Comparison of ENCODE assay signal across 18 cellular contexts in genomic region chr7:107582906-107583305, GRCh38. TPM values are rescaled to one million over a fixed set of nuclear protein-coding genes. Genes with fewer than 3 reads are reported as not detected.
DNase-seq lines count a peak whose midpoint lies in the region; ATAC-seq and TF ChIP-seq lines count a peak whose summit lies in the region.
"Had no signal": no experiment of that assay in that cellular context is flagged by ENCODE, and none has a peak within 500 bp of the region (broad histone marks: within the 10 kb centered on the region; RNA-seq: fewer than 3 reads in every experiment).

No MANE protein-coding gene starts in this region.

- no peak for TF ChIP-seq CTCF in dorsolateral prefrontal cortex (IDR thresholded peaks at IDR 0.05 in 54 of 56, conservative IDR thresholded peaks at IDR 0.05 in 2 of 56; ENCODE audit: low read depth in 1 of 56, partially characterized antibody in 56 of 56)

- DNase-seq in EH (ENCODE audit: low read depth) (peak; percentile 13), OCI-M1 (lab: John Stamatoyannopoulos, UW) (peak; percentile 52), dorsolateral prefrontal cortex (no peak), DMS 273 (lab: John Stamatoyannopoulos, UW; ENCODE audit: unreplicated experiment) (no peak), DMS79 (lab: John Stamatoyannopoulos, UW) (no peak)
- no peak for DNase-seq in natural killer cell treated with Interleukin-12 subunit alpha and Interleukin-12 subunit beta and Interleukin-15 and Interleukin-18, amount 100 ng/mL, for 72 hours (ENCODE audit: low spot score)
- DNase-seq: anterior cingulate cortex; DMS 273 treated with DMSO at 0.1 percent for 48 hours; HCEC 1CT; KG1; naive B cell; RPMI8226; stimulated activated naive B cell treated with anti-CD40 and anti-IgM and Interleukin-4, amounts not matched to agents 10 μg/mL and 1 μg/mL and 100 μg/mL, for 72 hours; WERI-Rb-1 had no signal

- peak overlapping the region; percentile 2 for H3K4me3 Mint-ChIP-seq in natural killer cell treated with Interleukin-12 subunit alpha and Interleukin-12 subunit beta and Interleukin-15 and Interleukin-18, amount 100 ng/mL, for 72 hours
- H3K4me3 Mint-ChIP-seq: activated T-helper 17 cell treated with anti-CD3 and anti-CD28 coated beads, Interleukin-2, amount 50 U/mL, for 72 hours; stimulated activated naive B cell treated with anti-CD40 and anti-IgM and Interleukin-4, amounts not matched to agents 10 μg/mL and 1 μg/mL and 100 μg/mL, for 72 hours had no signal

- no peaks in the 10 kb centered on the region for H3K9me3 Mint-ChIP-seq in natural killer cell treated with Interleukin-12 subunit alpha and Interleukin-12 subunit beta and Interleukin-15 and Interleukin-18, amount 100 ng/mL, for 72 hours
- H3K9me3 Mint-ChIP-seq: activated T-helper 17 cell treated with anti-CD3 and anti-CD28 coated beads, Interleukin-2, amount 50 U/mL, for 72 hours; naive B cell; stimulated activated naive B cell treated with anti-CD40 and anti-IgM and Interleukin-4, amounts not matched to agents 10 μg/mL and 1 μg/mL and 100 μg/mL, for 72 hours had no signal

- intact Hi-C loops in dorsolateral prefrontal cortex (cut with DNase I): loop anchor here in 1 of 2 donors (10.0 kb wide), 1 partner anchor 142 kb away; no protein-coding TSS in a partner anchor

- peak overlapping the region in 17 of 59 donors; percentile 5 to 90 (median 12) for H3K27ac ChIP-seq in dorsolateral prefrontal cortex
- H3K27ac ChIP-seq: BLaER1 treated with 17β-estradiol and CSF1 and Interleukin-3, amounts not matched to agents 10 nM and 100 nM; WERI-Rb-1 had no signal

- H3K4me3 ChIP-seq in dorsolateral prefrontal cortex: peak overlapping the region in 34 of 59 donors; percentile 2 to 98 (median 84)
- H3K4me3 ChIP-seq: BLaER1 treated with 17β-estradiol and CSF1 and Interleukin-3, amounts not matched to agents 10 nM and 100 nM; lung had no signal

- peak overlapping the region in 1 of 2 donors; percentile 7 for H3K27ac Mint-ChIP-seq in natural killer cell treated with Interleukin-12 subunit alpha and Interleukin-12 subunit beta and Interleukin-15 and Interleukin-18, amount 100 ng/mL, for 72 hours
- H3K27ac Mint-ChIP-seq: activated T-helper 17 cell treated with anti-CD3 and anti-CD28 coated beads, Interleukin-2, amount 50 U/mL, for 72 hours; stimulated activated naive B cell treated with anti-CD40 and anti-IgM and Interleukin-4, amounts not matched to agents 10 μg/mL and 1 μg/mL and 100 μg/mL, for 72 hours had no signal

- ATAC-seq in natural killer cell treated with Interleukin-12 subunit alpha and Interleukin-12 subunit beta and Interleukin-15 and Interleukin-18, amount 100 ng/mL, for 72 hours: no peak
- ATAC-seq in GM21360 (IDR thresholded peaks at IDR 0.05; ENCODE audit: unreplicated experiment): no peak
- ATAC-seq: activated T-helper 17 cell treated with anti-CD3 and anti-CD28 coated beads, Interleukin-2, amount 50 U/mL, for 72 hours; stimulated activated naive B cell treated with anti-CD40 and anti-IgM and Interleukin-4, amounts not matched to agents 10 μg/mL and 1 μg/mL and 100 μg/mL, for 72 hours had no signal

- peaks cover 14 to 24% of the 10 kb centered on the region in 2 donors for H3K4me1 Mint-ChIP-seq in natural killer cell treated with Interleukin-12 subunit alpha and Interleukin-12 subunit beta and Interleukin-15 and Interleukin-18, amount 100 ng/mL, for 72 hours (ENCODE audit: low read depth in 2 of 2)

- no peaks in the 10 kb centered on the region for H3K27me3 ChIP-seq in dorsolateral prefrontal cortex

- H3K27me3 Mint-ChIP-seq in natural killer cell treated with Interleukin-12 subunit alpha and Interleukin-12 subunit beta and Interleukin-15 and Interleukin-18, amount 100 ng/mL, for 72 hours: no peaks in the 10 kb centered on the region
- H3K27me3 Mint-ChIP-seq: activated T-helper 17 cell treated with anti-CD3 and anti-CD28 coated beads, Interleukin-2, amount 50 U/mL, for 72 hours; naive B cell; stimulated activated naive B cell treated with anti-CD40 and anti-IgM and Interleukin-4, amounts not matched to agents 10 μg/mL and 1 μg/mL and 100 μg/mL, for 72 hours had no signal

- H3K36me3 Mint-ChIP-seq in natural killer cell treated with Interleukin-12 subunit alpha and Interleukin-12 subunit beta and Interleukin-15 and Interleukin-18, amount 100 ng/mL, for 72 hours: no peaks in the 10 kb centered on the region

RNA-seq across cellular contexts. Expression of gene BCAP29, which starts 2.9 kb away (rescaled TPM):
- 100 to 1,000 TPM in 94 of 120 experiments, 10 to 100 TPM in 26; 61.4 to 148 (median 112) TPM for total RNA-seq in dorsolateral prefrontal cortex
- 10 to 100 TPM; 37.7 to 43.0 TPM for total RNA-seq in natural killer cell treated with Interleukin-12 subunit alpha and Interleukin-12 subunit beta and Interleukin-15 and Interleukin-18, amount 100 ng/mL, for 72 hours

RNA-seq across cellular contexts. Expression of gene DUS4L, which starts 19.1 kb away (rescaled TPM):
- 10 to 100 TPM in 76 of 120 experiments, 1 to 10 TPM in 44; 5.6 to 15.9 (median 10.8) TPM for total RNA-seq in dorsolateral prefrontal cortex
- total RNA-seq in natural killer cell treated with Interleukin-12 subunit alpha and Interleukin-12 subunit beta and Interleukin-15 and Interleukin-18, amount 100 ng/mL, for 72 hours: 10 to 100 TPM in 1 of 2 donors, 1 to 10 TPM in 1; 6.4 to 10.0 TPM

RNA-seq across cellular contexts. Expression of gene COG5, which starts 19.2 kb away (rescaled TPM):
- 10 to 100 TPM; 37.1 to 87.3 (median 52.6) TPM for total RNA-seq in dorsolateral prefrontal cortex
- total RNA-seq in natural killer cell treated with Interleukin-12 subunit alpha and Interleukin-12 subunit beta and Interleukin-15 and Interleukin-18, amount 100 ng/mL, for 72 hours: 10 to 100 TPM; 41.0 to 56.2 TPM

Comparison
In these comparisons a context has a peak if more than half of its experiments do, and no peak if none do; other contexts are left out.
1. DNase-seq: peak in EH (single experiment) and OCI-M1 (single experiment); none in dorsolateral prefrontal cortex (0 of 10), natural killer cell treated with Interleukin-12 subunit alpha and Interleukin-12 subunit beta and Interleukin-15 and Interleukin-18, amount 100 ng/mL, for 72 hours (single experiment), DMS 273 (single experiment) and DMS79 (single experiment).